ENCODE assay signal across 21 cellular contexts in genomic region chr12:51749986-51750317, GRCh38.
DNase-seq lines count a peak whose midpoint lies in the region; ATAC-seq and TF ChIP-seq lines count a peak whose summit lies in the region.
"Had no signal": no experiment of that assay in that cellular context is flagged by ENCODE, and none has a peak within 500 bp of the region (broad histone marks: within the 10 kb centered on the region; RNA-seq: fewer than 3 reads in every experiment).

No MANE protein-coding gene starts in this region.

- peak; percentile 37 for ATAC-seq in left colon
- ATAC-seq in mucosa of descending colon = peak; percentile 14
- ATAC-seq: A549 had no signal

- 59 to 60% methylated on average over 1 of the region's 1 CpG for WGBS in tibial nerve, 2 donors

- no peak for TF ChIP-seq CTCF in mucosa of descending colon (IDR thresholded peaks at IDR 0.05)
- no peak for TF ChIP-seq CTCF in tibial nerve (IDR thresholded peaks at IDR 0.05)

- TF ChIP-seq EP300 in tibial nerve (IDR thresholded peaks at IDR 0.05) = no peak

- DNase-seq in left colon (no peak), mucosa of descending colon (no peak), iPS-NIHi11 (ENCODE audit: low spot score) (no peak), DMS79 (lab: John Stamatoyannopoulos, UW) (no peak), tibial nerve (ENCODE audit: low spot score in 2 of 2) (no peak)
- DNase-seq: 8988T; ACHN; AML-193; BE2C; CD4-positive, alpha-beta T cell; CD8-positive, alpha-beta memory T cell; DMS 273 treated with DMSO at 0.1 percent for 48 hours; DMS79 treated with DMSO at 0.1 percent for 48 hours; GF-D8; GOT3; HFFc6 had no signal

- no peak overlapping the region for H3K4me3 ChIP-seq in mucosa of descending colon
- no peak overlapping the region for H3K4me3 ChIP-seq in tibial nerve
- H3K4me3 ChIP-seq: A549; BLaER1 treated with 17β-estradiol and CSF1 and Interleukin-3, amounts not matched to agents 10 nM and 100 nM; HAP-1 had no signal

- no peak for TF ChIP-seq POLR2A in tibial nerve (IDR thresholded peaks at IDR 0.05)

- intact Hi-C loops in left colon (cut with DNase I, micrococcal nuclease) = no loop called here
- intact Hi-C loops in mucosa of descending colon (cut with DNase I, micrococcal nuclease) = no loop called here

- H3K4me1 ChIP-seq in mucosa of descending colon (ENCODE audit: low read depth) (peaks cover 18% of the 10 kb centered on the region), tibial nerve (peaks cover 0 to 14% (median 7%) of the 10 kb centered on the region in 4 donors)
- H3K4me1 ChIP-seq: A549, BE2C, HAP-1 had no signal

- H3K27ac ChIP-seq in angular gyrus (ENCODE audit: low read depth, low read length) = peak overlapping the region; percentile 64
- H3K27ac ChIP-seq in cingulate gyrus (ENCODE audit: low read depth, low read length) = peak overlapping the region; percentile 12
- H3K27ac ChIP-seq in tibial nerve = no peak overlapping the region
- H3K27ac ChIP-seq: A549; BLaER1 treated with 17β-estradiol and CSF1 and Interleukin-3, amounts not matched to agents 10 nM and 100 nM had no signal

- no peaks in the 10 kb centered on the region for H3K36me3 ChIP-seq in mucosa of descending colon (ENCODE audit: low read depth)
- H3K36me3 ChIP-seq in tibial nerve = no peaks in the 10 kb centered on the region
- H3K36me3 ChIP-seq: BLaER1 treated with 17β-estradiol and CSF1 and Interleukin-3, amounts not matched to agents 10 nM and 100 nM; HAP-1 had no signal

- H3K9me3 ChIP-seq in mucosa of descending colon (no peaks in the 10 kb centered on the region), tibial nerve (no peaks in the 10 kb centered on the region)
- H3K9me3 ChIP-seq: A549; BE2C; BLaER1 treated with 17β-estradiol and CSF1 and Interleukin-3, amounts not matched to agents 10 nM and 100 nM; HAP-1 had no signal

- H3K27me3 ChIP-seq in tibial nerve = no peaks in the 10 kb centered on the region
- H3K27me3 ChIP-seq: BE2C; BLaER1 treated with 17β-estradiol and CSF1 and Interleukin-3, amounts not matched to agents 10 nM and 100 nM had no signal

Comparison
In these comparisons a context has a peak if more than half of its experiments do, and no peak if none do; other contexts are left out.
1. H3K27ac ChIP-seq: peak in angular gyrus (single experiment) and cingulate gyrus (single experiment); none in tibial nerve (0 of 4).